ENCODE assay signal across 13 cellular contexts in genomic region chr16:85566502-85567100, GRCh38. TPM values are rescaled to one million over a fixed set of nuclear protein-coding genes. Genes with fewer than 3 reads are reported as not detected.
DNase-seq lines count a peak whose midpoint lies in the region; ATAC-seq, FAIRE-seq and TF ChIP-seq lines count a peak whose summit lies in the region.
"Had no signal": no experiment of that assay in that cellular context is flagged by ENCODE, and none has a peak within 500 bp of the region (broad histone marks: within the 10 kb centered on the region; RNA-seq: fewer than 3 reads in every experiment).

No MANE protein-coding gene starts in this region.

- no peak for FAIRE-seq in H1 (lab: Jason Lieb, UNC)

- H3K27me3 ChIP-seq in HCT116 (ENCODE audit: insufficient read depth, low read length) (no peaks in the 10 kb centered on the region), H1 (replicated peaks in 1 of 4; ENCODE audit: control insufficient read depth in 3 of 4, extremely low read depth in 1 of 4, insufficient read depth in 3 of 4, low read length in 3 of 4) (peaks cover 0 to 2% (median 0%) of the 10 kb centered on the region in 4 experiments; a peak in 1 of 7 replicates)
- H3K27me3 ChIP-seq: gastrocnemius medialis had no signal

- no peak overlapping the region for H2BK20ac ChIP-seq in H1 (ENCODE audit: low read length)

- no peak overlapping the region for H3K23ac ChIP-seq in H1 (ENCODE audit: insufficient read length)

- H3K4me2 ChIP-seq in HCT116 (ENCODE audit: low read length) (no peak overlapping the region), H1 (ENCODE audit: insufficient read depth in 1 of 2, low read depth in 2 of 2, low read length in 2 of 2) (peak overlapping the region in 1 of 2 experiments; percentile 8; a peak in 1 of 4 replicates)

- H4K5ac ChIP-seq in H1 (ENCODE audit: insufficient read length, low read depth, low read length) = no peak overlapping the region

- peak overlapping the region; percentile 41 for H3K4me3 Mint-ChIP-seq in progenitor cell of endocrine pancreas (ENCODE audit: low read depth)

- no peak for TF ChIP-seq RAD21 in HCT116 (IDR thresholded peaks at IDR 0.05; ENCODE audit: low read depth)
- peak; percentile 30 to 50; a peak in 3 of 4 replicates for TF ChIP-seq RAD21 in H1 (IDR thresholded peaks at IDR 0.05 in 1 of 2, conservative IDR thresholded peaks at IDR 0.05 in 1 of 2; ENCODE audit: low read depth in 2 of 2, low read length in 2 of 2)

- BruUV-seq in HCT116 (replicated peaks; lab: Mats Ljungman, UMichigan) = no TSS peak

- H3K27ac Mint-ChIP-seq in progenitor cell of endocrine pancreas = peak overlapping the region; percentile 71

- H4K8ac ChIP-seq in H1 (ENCODE audit: extremely low read depth, insufficient read depth, low read length) = no peak overlapping the region

- no peak overlapping the region for H2AK5ac ChIP-seq in H1 (ENCODE audit: low read depth, low read length)

- H3K79me2 ChIP-seq in HCT116 (ENCODE audit: insufficient read depth, low read length) (no peaks in the 10 kb centered on the region; the same call in 1 of the 2 replicates), H1 (ENCODE audit: control insufficient read depth in 1 of 2, insufficient read depth in 2 of 2, low read length in 2 of 2) (peaks cover 0 to 73% of the 10 kb centered on the region in 2 experiments; a peak in 2 of 4 replicates)

- TF ChIP-seq EP300 in H1 (IDR thresholded peaks at IDR 0.05; ENCODE audit: borderline replicate concordance in 1 of 2, low read depth in 2 of 2, low read length in 2 of 2) = no peak

- intact Hi-C loops in HCT116 (cut with micrococcal nuclease) = no loop called here
- intact Hi-C loops in left ventricle myocardium superior (cut with micrococcal nuclease) = no loop called here

- H2AFZ ChIP-seq in HCT116 (ENCODE audit: low read depth, low read length, poor library complexity, severe bottlenecking) (no peak overlapping the region), H1 (ENCODE audit: low read length) (no peak overlapping the region)

- RAD21 ChIA-PET in HCT116 (lab: Charles Lee; ENCODE audit: low non-redundant PET in 1 of 2, low total read pairs in 2 of 2, uncharacterized antibody in 2 of 2, unreplicated experiment in 2 of 2) = no interaction called here

- H2BK120ac ChIP-seq in H1 (replicated peaks; ENCODE audit: low read depth, low read length) = no peak overlapping the region

- H3K36me3 ChIP-seq in HCT116 (ENCODE audit: control insufficient read depth in 1 of 2, insufficient read depth in 2 of 2, low read length in 2 of 2) = no peaks in the 10 kb centered on the region
- no peaks in the 10 kb centered on the region; a peak in 1 of 8 replicates for H3K36me3 ChIP-seq in H1 (ENCODE audit: control insufficient read depth in 2 of 4, insufficient read depth in 4 of 4, low read length in 3 of 4)
- H3K36me3 ChIP-seq: gastrocnemius medialis had no signal

- ATAC-seq in HCT116 (no peak), HG03196 (IDR thresholded peaks at IDR 0.05; ENCODE audit: unreplicated experiment) (no peak), HG03378 (IDR thresholded peaks at IDR 0.05; ENCODE audit: unreplicated experiment) (no peak), left ventricle myocardium superior (no peak)
- ATAC-seq: gastrocnemius medialis, left cardiac atrium had no signal

- H3K27me3 Mint-ChIP-seq in progenitor cell of endocrine pancreas = no peaks in the 10 kb centered on the region

- peak in 2 of 3 experiments; percentile 18 to 26; a peak in 3 of 6 replicates for TF ChIP-seq CTCF in HCT116 (IDR thresholded peaks at IDR 0.05 in 2 of 3, conservative IDR thresholded peaks at IDR 0.05 in 1 of 3; ENCODE audit: borderline replicate concordance in 1 of 3, insufficient read depth in 1 of 3, low read depth in 2 of 3, low read length in 2 of 3)
- TF ChIP-seq CTCF in H1 (IDR thresholded peaks at IDR 0.05; ENCODE audit: control extremely low read depth in 1 of 3, insufficient read depth in 1 of 3, low read depth in 1 of 3, low read length in 3 of 3) = peak; percentile 38 to 77 (median 59)
- TF ChIP-seq CTCF in progenitor cell of endocrine pancreas (IDR thresholded peaks at IDR 0.05; ENCODE audit: unreplicated experiment) = peak; percentile 52

- no peak overlapping the region for H2BK15ac ChIP-seq in H1 (ENCODE audit: low read length)

- WGBS in H1 (ENCODE audit: extremely low coverage in 1 of 2, insufficient coverage in 1 of 2, insufficient read length in 1 of 2, insufficient replicate concordance in 2 of 2, low coverage in 1 of 2, low lambda C conversion rate in 2 of 2, missing lambda C conversion rate in 1 of 2), 2 experiments = 60% methylated on average over 12 of the region's 21 CpGs; no CpG with 5 or more reads in 1 of the 2 experiments

- H3K4ac ChIP-seq in H1 (replicated peaks; ENCODE audit: insufficient read length, low read depth, low read length) = no peak overlapping the region

- CTCF ChIA-PET in HCT116 (lab: Charles Lee) (interaction anchor here (0.9 to 2.0 kb wide), 2 partner anchors 9 to 12 kb away, joined by 3 to 7 read pairs; no protein-coding TSS in a partner anchor), H1 (lab: Charles Lee; ENCODE audit: partially characterized antibody) (interaction anchor here (0.6 to 9.4 kb wide), 18 partner anchors 9 to 1259 kb away, joined by 3 to 173 read pairs (median 7); no protein-coding TSS in a partner anchor)

- H3K79me1 ChIP-seq in H1 (ENCODE audit: low read depth, low read length) = peaks cover 9% of the 10 kb centered on the region

- peaks cover 3% of the 10 kb centered on the region; the same call in 1 of the 2 replicates for H4K20me1 ChIP-seq in HCT116 (ENCODE audit: insufficient read depth)
- H4K20me1 ChIP-seq in H1 (replicated peaks in 1 of 2; ENCODE audit: control insufficient read depth in 1 of 2, insufficient read depth in 2 of 2, low read length in 2 of 2) = peaks cover 3 to 13% of the 10 kb centered on the region in 2 experiments

- peaks cover 73% of the 10 kb centered on the region for H3K4me1 Mint-ChIP-seq in progenitor cell of endocrine pancreas (ENCODE audit: low read depth)

- H3K4me1 ChIP-seq in HCT116 (ENCODE audit: control insufficient read depth in 1 of 2, insufficient read depth in 2 of 2, low read length in 2 of 2) = peaks cover 24 to 48% of the 10 kb centered on the region in 2 experiments
- H3K4me1 ChIP-seq in H1 (replicated peaks in 1 of 4; ENCODE audit: control insufficient read depth in 3 of 4, insufficient read depth in 4 of 4, low read length in 3 of 4) = peaks cover 23 to 66% (median 40%) of the 10 kb centered on the region in 4 experiments

- DNase-seq in HCT116 (ENCODE audit: low read depth, low spot score) (no peak), NCI-H2227 treated with DMSO at 0.1 percent for 48 hours (lab: John Stamatoyannopoulos, UW) (peak; percentile 17), H1 (ENCODE audit: low read depth in 1 of 2, low spot score in 2 of 2) (peak in 1 of 2 experiments; percentile 69), progenitor cell of endocrine pancreas (ENCODE audit: low spot score, unreplicated experiment) (no peak), left ventricle myocardium superior (no peak), UCSD-AML1 (lab: John Stamatoyannopoulos, UW; ENCODE audit: unreplicated experiment) (no peak)
- DNase-seq: activated gamma-delta T cell treated with Interleukin-2 at 50 U/mL for 16 hours, DMS79, gastrocnemius medialis, left cardiac atrium, NCI-H1930 had no signal

- no peak overlapping the region for H4K91ac ChIP-seq in H1 (replicated peaks; ENCODE audit: insufficient read length, low read length)

- no peak overlapping the region for H3K14ac ChIP-seq in H1 (ENCODE audit: insufficient read length)

- H3K4me3 ChIP-seq in HCT116 (replicated peaks in 1 of 2; ENCODE audit: low read depth in 1 of 2, low read length in 2 of 2) (no peak overlapping the region), H1 (ENCODE audit: extremely low read depth in 1 of 4, insufficient read depth in 2 of 4, low read depth in 3 of 4, low read length in 4 of 4) (peak overlapping the region in 1 of 4 experiments; percentile 5; a peak in 1 of 8 replicates)
- H3K4me3 ChIP-seq: gastrocnemius medialis had no signal

- H3K18ac ChIP-seq in H1 (ENCODE audit: extremely low read depth, low read length) = peak overlapping the region; percentile 78

- POLR2A ChIA-PET in HCT116 (lab: Charles Lee) (no interaction called here), H1 (lab: Charles Lee; ENCODE audit: partially characterized antibody) (interaction anchor here (0.7 to 5.9 kb wide), 3 partner anchors 10 to 50 kb away, joined by 3 to 27 read pairs (median 4); no protein-coding TSS in a partner anchor)

- H3K9me3 ChIP-seq in HCT116 (ENCODE audit: control insufficient read depth in 1 of 2, insufficient read depth in 1 of 2, low read depth in 1 of 2, low read length in 2 of 2) = no peaks in the 10 kb centered on the region
- no peaks in the 10 kb centered on the region for H3K9me3 ChIP-seq in H1 (ENCODE audit: insufficient read depth in 2 of 2, low read depth in 1 of 2, low read length in 1 of 2)
- H3K9me3 ChIP-seq: gastrocnemius medialis had no signal

- H2BK5ac ChIP-seq in H1 (ENCODE audit: low read depth, low read length) = peak overlapping the region; percentile 66; the same call in 1 of the 2 replicates

- H3K9me2 ChIP-seq in HCT116 (ENCODE audit: insufficient read depth) = no peaks in the 10 kb centered on the region

- H3K36me3 Mint-ChIP-seq in progenitor cell of endocrine pancreas (ENCODE audit: insufficient read depth) = no peaks in the 10 kb centered on the region

- no peak overlapping the region for H3K56ac ChIP-seq in H1 (replicated peaks; ENCODE audit: insufficient read length, low read depth, low read length)

- no peak overlapping the region for H3K27ac ChIP-seq in HCT116 (ENCODE audit: low read depth, low read length)
- no peak overlapping the region for H3K27ac ChIP-seq in H1 (ENCODE audit: low read depth, low read length)
- H3K27ac ChIP-seq: gastrocnemius medialis had no signal

- H3K23me2 ChIP-seq in H1 (ENCODE audit: low read depth, low read length) = no peaks in the 10 kb centered on the region; the same call in 1 of the 2 replicates

- no peaks in the 10 kb centered on the region for H3K9me3 Mint-ChIP-seq in progenitor cell of endocrine pancreas (ENCODE audit: low read depth)

- H3K9ac ChIP-seq in HCT116 (ENCODE audit: low read length) = no peak overlapping the region
- no peak overlapping the region for H3K9ac ChIP-seq in H1 (replicated peaks in 1 of 4; ENCODE audit: extremely low read depth in 1 of 4, low read depth in 3 of 4, low read length in 3 of 4)

- TF ChIP-seq POLR2A in HCT116 (IDR thresholded peaks at IDR 0.05; ENCODE audit: borderline replicate concordance, extremely low read depth, insufficient read depth, insufficient read length) = no peak
- no peak for TF ChIP-seq POLR2A in H1 (IDR thresholded peaks at IDR 0.05; ENCODE audit: control extremely low read depth in 1 of 2, low read depth in 2 of 2, low read length in 2 of 2)

- H2BK12ac ChIP-seq in H1 (ENCODE audit: low read depth, low read length) = 0 out of 2 replicates have a peak overlapping the region, but pooled peaks have one; percentile 75

RNA-seq across cellular contexts. Expression of gene GSE1, which starts 46.5 kb away (rescaled TPM):
- total RNA-seq in HCT116 (2021; ENCODE audit: unreplicated experiment) (90.2 TPM), progenitor cell of endocrine pancreas (136 and 143 TPM in 2 replicates), left ventricle myocardium superior (40.4 TPM)
- polyA plus RNA-seq in HCT116 (2012) = 37.9 and 44.0 TPM in 2 replicates
- 65.6 and 66.2 TPM in 2 replicates for total RNA-seq in H1 (2021; fragmentation: NEBNext Ultra II Directional; extraction: Animal tissue kit (Norgen Biotek cat#: 25700))
- 26.0 and 40.0 TPM in 2 replicates for polyA plus RNA-seq in H1 (2011; rRNA removed)
- 26.5 TPM for polyA plus RNA-seq in H1 (2011; cell fraction: cytosol; rRNA removed)
- polyA plus RNA-seq in H1 (2011; cell fraction: nucleus; rRNA removed) = 123 TPM
- polyA plus RNA-seq in H1 (2012, experiment 1 of 2) = 42.4 to 51.0 TPM (median 44.8 TPM) in 4 replicates
- 18.4 TPM for polyA plus RNA-seq in H1 (2012, experiment 2 of 2)
- 30.0 TPM for polyA plus RNA-seq in H1 (2013, experiment 1 of 2)
- polyA plus RNA-seq in H1 (2013, experiment 2 of 2) = 30.1 TPM
- 35.8 and 37.6 TPM in 2 replicates for polyA minus RNA-seq in H1 (2011; rRNA and poly(A)+ RNA removed)
- polyA minus RNA-seq in H1 (2011; cell fraction: cytosol; rRNA and poly(A)+ RNA removed) = 76.6 TPM
- polyA minus RNA-seq in H1 (2011; cell fraction: nucleus; rRNA and poly(A)+ RNA removed) = 93.7 TPM

Comparison
In these comparisons a context has a peak if more than half of its experiments do, and no peak if none do; other contexts are left out.
1. Of the 16 proteins assayed by ChIP-seq in both H1 and HCT116: peak only in H1: MAX and RAD21; only in HCT116: none; in both: CTCF; in neither: 13.